In genomic region chr6:43851204-43851855, GRCh38 we compare ENCODE assay signal across 16 cellular contexts.
A peak's percentile ranks its signal among the peaks of the same experiment; 100 is the strongest.
DNase-seq lines count a peak whose midpoint lies in the region; ATAC-seq and TF ChIP-seq lines count a peak whose summit lies in the region.
"Had no signal": no experiment of that assay in that cellular context is flagged by ENCODE, and none has a peak within 500 bp of the region (broad histone marks: within the 10 kb centered on the region; RNA-seq: fewer than 3 reads in every experiment).

No MANE protein-coding gene starts in this region.

- no peak for ATAC-seq in HG03457 (IDR thresholded peaks at IDR 0.05; ENCODE audit: unreplicated experiment)

- H4K8ac ChIP-seq in mesendoderm (ENCODE audit: low read depth, low read length) = no peak overlapping the region

- no peak overlapping the region for H3K18ac ChIP-seq in mesendoderm (ENCODE audit: low read length)

- no peak overlapping the region for H3K23ac ChIP-seq in mesendoderm (ENCODE audit: low read length)

- H3K9me3 ChIP-seq in neural progenitor cell (ENCODE audit: low read depth) = no peaks in the 10 kb centered on the region
- H3K9me3 ChIP-seq in tibial nerve = no peaks in the 10 kb centered on the region
- H3K9me3 ChIP-seq: BE2C, Peyer's patch had no signal

- no peak overlapping the region for H3K4me3 ChIP-seq in cardiac fibroblast (replicated peaks in 1 of 2; ENCODE audit: low read depth in 2 of 2, low read length in 2 of 2)
- H3K4me3 ChIP-seq in mesendoderm (ENCODE audit: low read length) = no peak overlapping the region
- H3K4me3 ChIP-seq in neural progenitor cell = no peak overlapping the region
- H3K4me3 ChIP-seq in tibial nerve = no peak overlapping the region
- H3K4me3 ChIP-seq: Peyer's patch had no signal

- H3K79me2 ChIP-seq in mesendoderm (ENCODE audit: control insufficient read depth, insufficient read depth, low read length) (no peaks in the 10 kb centered on the region), neural progenitor cell (ENCODE audit: low read depth) (no peaks in the 10 kb centered on the region)
- H3K79me2 ChIP-seq: parathyroid adenoma had no signal

- WGBS in mesendoderm (ENCODE audit: extremely low coverage, insufficient coverage, low lambda C conversion rate) = no CpG with 5 or more reads among the region's 10 CpGs
- WGBS in tibial nerve, 2 donors = 57 to 60% methylated on average over 10 of the region's 10 CpGs

- no peak overlapping the region for H3K27ac Mint-ChIP-seq in neural progenitor cell

- no peak for TF ChIP-seq POLR2A in tibial nerve (IDR thresholded peaks at IDR 0.05)

- H2BK15ac ChIP-seq in mesendoderm (replicated peaks; ENCODE audit: low read depth) = no peak overlapping the region

- H3K4me2 ChIP-seq in mesendoderm (ENCODE audit: low read length) (no peak overlapping the region), neural progenitor cell (no peak overlapping the region)

- H3K36me3 ChIP-seq in mesendoderm (ENCODE audit: control insufficient read depth, insufficient read depth, low read length) (no peaks in the 10 kb centered on the region), neural progenitor cell (no peaks in the 10 kb centered on the region), tibial nerve (no peaks in the 10 kb centered on the region)
- H3K36me3 ChIP-seq: BE2C, Peyer's patch had no signal

- no peak overlapping the region for H2BK120ac ChIP-seq in mesendoderm (ENCODE audit: low read depth, low read length)

- H4K20me1 ChIP-seq in neural progenitor cell (ENCODE audit: low read depth) = no peaks in the 10 kb centered on the region

- no peak overlapping the region for H3K4me3 Mint-ChIP-seq in neural progenitor cell

- no peak for TF ChIP-seq EP300 in tibial nerve (IDR thresholded peaks at IDR 0.05)

- H3K4ac ChIP-seq in mesendoderm (ENCODE audit: low read depth, low read length) = no peak overlapping the region

- H3K9ac ChIP-seq in mesendoderm (ENCODE audit: low read length) (no peak overlapping the region), neural progenitor cell (no peak overlapping the region)
- H3K9ac ChIP-seq: parathyroid adenoma had no signal

- no peaks in the 10 kb centered on the region for H3K9me3 Mint-ChIP-seq in neural progenitor cell

- no peak overlapping the region for H4K5ac ChIP-seq in mesendoderm (ENCODE audit: low read length)

- H2AFZ ChIP-seq in neural progenitor cell (replicated peaks) = no peak overlapping the region
- H2AFZ ChIP-seq: parathyroid adenoma had no signal

- H3K56ac ChIP-seq in mesendoderm (ENCODE audit: low read length) = peak overlapping the region; percentile 37

- H3K27me3 ChIP-seq in mesendoderm (ENCODE audit: insufficient read depth, low read length, poor library complexity) (no peaks in the 10 kb centered on the region), neural progenitor cell (no peaks in the 10 kb centered on the region), tibial nerve (no peaks in the 10 kb centered on the region)
- H3K27me3 ChIP-seq: BE2C, Peyer's patch had no signal

- no peaks in the 10 kb centered on the region for H3K36me3 Mint-ChIP-seq in neural progenitor cell

- H2AK5ac ChIP-seq in mesendoderm (ENCODE audit: low read length) = no peak overlapping the region

- H2BK5ac ChIP-seq in mesendoderm (ENCODE audit: low read length) = no peak overlapping the region

- no peaks in the 10 kb centered on the region for H3K79me1 ChIP-seq in mesendoderm (ENCODE audit: low read length)

- TF ChIP-seq CTCF in cardiac fibroblast (IDR thresholded peaks at IDR 0.05; ENCODE audit: low read depth, low read length) (no peak), neural progenitor cell (IDR thresholded peaks at IDR 0.05) (no peak), tibial nerve (IDR thresholded peaks at IDR 0.05) (no peak)

- no peaks in the 10 kb centered on the region for H3F3A ChIP-seq in neural progenitor cell (ENCODE audit: low read depth)

- H3K4me1 ChIP-seq in mesendoderm (ENCODE audit: control insufficient read depth, low read depth, low read length) = no peaks in the 10 kb centered on the region
- H3K4me1 ChIP-seq in neural progenitor cell = peaks cover 8% of the 10 kb centered on the region
- no peaks in the 10 kb centered on the region for H3K4me1 ChIP-seq in tibial nerve
- H3K4me1 ChIP-seq: Peyer's patch had no signal

- peaks cover 23% of the 10 kb centered on the region for H3K27me3 Mint-ChIP-seq in neural progenitor cell (ENCODE audit: insufficient read depth, low read depth)

- H3K4me1 Mint-ChIP-seq in neural progenitor cell = peaks cover 21% of the 10 kb centered on the region

- DNase-seq in AG08395 (ENCODE audit: low spot score) = peak; percentile 96
- peak; percentile 3 for DNase-seq in HT1080 (ENCODE audit: low read depth)
- DNase-seq in cardiac fibroblast (ENCODE audit: low read depth in 2 of 2) = peak; percentile 88
- peak; percentile 76 for DNase-seq in mesendoderm
- no peak for DNase-seq in neural progenitor cell (ENCODE audit: low spot score)
- DNase-seq in T-helper 2 cell = no peak
- no peak for DNase-seq in tibial nerve (ENCODE audit: low spot score in 2 of 2)
- DNase-seq: aorta, BE2C, erythroblast, Karpas-422, left cardiac atrium, NCI-H345 had no signal

- H3K27ac ChIP-seq in mesendoderm (ENCODE audit: low read depth, low read length) = no peak overlapping the region
- no peak overlapping the region for H3K27ac ChIP-seq in neural progenitor cell
- H3K27ac ChIP-seq in tibial nerve = no peak overlapping the region
- H3K27ac ChIP-seq: parathyroid adenoma, Peyer's patch had no signal

Comparison
In these comparisons a context has a peak if more than half of its experiments do, and no peak if none do; other contexts are left out.
1. DNase-seq: peak in AG08395 (single experiment), HT1080 (single experiment), cardiac fibroblast (2 of 2) and mesendoderm (single experiment); none in neural progenitor cell (single experiment), T-helper 2 cell (0 of 5) and tibial nerve (0 of 2).